Comparison of ENCODE assay signal across 19 cellular contexts in the genomic region with DNA sequence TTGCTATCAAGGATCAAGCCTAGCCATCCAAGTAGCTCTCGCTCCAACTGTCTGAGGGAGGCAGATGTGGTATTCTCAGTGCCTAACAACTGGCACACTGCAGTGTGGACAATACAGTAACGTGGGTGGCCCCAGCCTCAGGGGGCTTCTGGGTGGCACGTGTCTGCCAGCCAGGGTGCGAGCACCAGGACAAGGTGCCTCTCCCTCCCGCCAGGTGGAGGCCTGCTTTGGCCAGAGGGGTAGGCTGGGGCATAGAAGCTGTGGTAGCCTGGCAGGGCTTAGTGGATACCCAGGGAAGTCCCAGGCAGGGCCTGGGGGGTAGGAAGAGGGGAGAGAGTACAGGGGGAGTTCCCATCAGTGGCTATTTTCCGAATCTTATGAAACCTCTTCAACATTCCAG.
DNase-seq lines count a peak whose midpoint lies in the region; ATAC-seq and TF ChIP-seq lines count a peak whose summit lies in the region.
"Had no signal": no experiment of that assay in that cellular context is flagged by ENCODE, and none has a peak within 500 bp of the region (broad histone marks: within the 10 kb centered on the region; RNA-seq: fewer than 3 reads in every experiment).

No MANE protein-coding gene starts in this region.

- peaks cover 15% of the 10 kb centered on the region for H3K9me3 Mint-ChIP-seq in activated CD4-positive, alpha-beta T cell treated with anti-CD3 and anti-CD28 coated beads, Interleukin-2, amount 10 ng/mL, durations not matched to agents 24 days and 14 days
- H3K9me3 Mint-ChIP-seq in activated CD4-positive, alpha-beta T cell treated with anti-CD3 and anti-CD28 coated beads, Interleukin-2, amount 10 ng/mL, durations not matched to agents 7 days and 5 days, result peaks cover 8% of the 10 kb centered on the region
- peaks cover under 1% of the 10 kb centered on the region for H3K9me3 Mint-ChIP-seq in stimulated activated memory B cell treated with anti-CD40 and anti-IgM and Interleukin-4, amounts not matched to agents 10 μg/mL and 1 μg/mL and 100 μg/mL, for 72 hours
- H3K9me3 Mint-ChIP-seq in progenitor cell of endocrine pancreas (ENCODE audit: low read depth), result peaks cover 3% of the 10 kb centered on the region
- H3K9me3 Mint-ChIP-seq in CD8-positive, alpha-beta memory T cell, result peaks cover 0 to 3% (median 0%) of the 10 kb centered on the region in 5 donors
- H3K9me3 Mint-ChIP-seq: CD8-positive, alpha-beta T cell had no signal

- H3K27me3 ChIP-seq in CD8-positive, alpha-beta memory T cell (ENCODE audit: insufficient read depth, low read length, poor library complexity, severe bottlenecking), result no peaks in the 10 kb centered on the region
- H3K27me3 ChIP-seq: BLaER1 had no signal

- no peak for TF ChIP-seq CTCF in GM12865 (IDR thresholded peaks at IDR 0.05; ENCODE audit: insufficient read depth, low read depth, low read length, missing control alignments)
- TF ChIP-seq CTCF in progenitor cell of endocrine pancreas (IDR thresholded peaks at IDR 0.05; ENCODE audit: unreplicated experiment), result no peak

- no peak overlapping the region for H3K27ac ChIP-seq in CD8-positive, alpha-beta memory T cell (ENCODE audit: low read depth, low read length)
- H3K27ac ChIP-seq: 22Rv1, BLaER1, C4-2B had no signal

- no peak overlapping the region for H3K27ac Mint-ChIP-seq in activated CD4-positive, alpha-beta T cell treated with anti-CD3 and anti-CD28 coated beads, Interleukin-2, amount 10 ng/mL, durations not matched to agents 24 days and 14 days
- H3K27ac Mint-ChIP-seq in activated CD4-positive, alpha-beta T cell treated with anti-CD3 and anti-CD28 coated beads, Interleukin-2, amount 10 ng/mL, durations not matched to agents 7 days and 5 days, result no peak overlapping the region
- H3K27ac Mint-ChIP-seq in stimulated activated memory B cell treated with anti-CD40 and anti-IgM and Interleukin-4, amounts not matched to agents 10 μg/mL and 1 μg/mL and 100 μg/mL, for 72 hours, result no peak overlapping the region
- H3K27ac Mint-ChIP-seq in progenitor cell of endocrine pancreas, result no peak overlapping the region
- H3K27ac Mint-ChIP-seq in CD8-positive, alpha-beta memory T cell, result peak overlapping the region in 1 of 8 donors; percentile 64
- H3K27ac Mint-ChIP-seq: B cell; CD4-positive, CD25-positive, alpha-beta regulatory T cell; CD8-positive, alpha-beta T cell had no signal

- H3K4me1 ChIP-seq in CD8-positive, alpha-beta memory T cell (ENCODE audit: insufficient read depth, low read length), result no peaks in the 10 kb centered on the region
- H3K4me1 ChIP-seq: BLaER1 had no signal

- intact Hi-C loops in activated CD4-positive, alpha-beta T cell treated with anti-CD3 and anti-CD28 coated beads, Interleukin-2, amount 10 ng/mL, durations not matched to agents 24 days and 14 days (cut with micrococcal nuclease), result no loop called here

- no peaks in the 10 kb centered on the region for H3K36me3 ChIP-seq in CD8-positive, alpha-beta memory T cell (ENCODE audit: insufficient read depth, low read length)
- H3K36me3 ChIP-seq: BLaER1 had no signal

- peaks cover 3% of the 10 kb centered on the region for H3K27me3 Mint-ChIP-seq in activated CD4-positive, alpha-beta T cell treated with anti-CD3 and anti-CD28 coated beads, Interleukin-2, amount 10 ng/mL, durations not matched to agents 24 days and 14 days
- H3K27me3 Mint-ChIP-seq in activated CD4-positive, alpha-beta T cell treated with anti-CD3 and anti-CD28 coated beads, Interleukin-2, amount 10 ng/mL, durations not matched to agents 7 days and 5 days, result no peaks in the 10 kb centered on the region
- no peaks in the 10 kb centered on the region for H3K27me3 Mint-ChIP-seq in stimulated activated memory B cell treated with anti-CD40 and anti-IgM and Interleukin-4, amounts not matched to agents 10 μg/mL and 1 μg/mL and 100 μg/mL, for 72 hours
- H3K27me3 Mint-ChIP-seq in progenitor cell of endocrine pancreas, result no peaks in the 10 kb centered on the region
- peaks cover 0 to 1% of the 10 kb centered on the region in 2 donors for H3K27me3 Mint-ChIP-seq in CD8-positive, alpha-beta memory T cell
- H3K27me3 Mint-ChIP-seq: B cell had no signal

- CTCF ChIA-PET in activated CD4-positive, alpha-beta T cell treated with anti-CD3 and anti-CD28 coated beads, Interleukin-2, amount 10 ng/mL, durations not matched to agents 7 days and 5 days (lab: Charles Lee), result no interaction called here
- CTCF ChIA-PET in CD8-positive, alpha-beta memory T cell (lab: Charles Lee), result no interaction called here

- peak; percentile 41 for DNase-seq in activated CD4-positive, alpha-beta T cell treated with anti-CD3 and anti-CD28 coated beads, Interleukin-2, amount 10 ng/mL, durations not matched to agents 24 days and 14 days
- DNase-seq in activated CD4-positive, alpha-beta T cell treated with anti-CD3 and anti-CD28 coated beads, Interleukin-2, amount 10 ng/mL, durations not matched to agents 7 days and 5 days, result no peak
- DNase-seq in GM12865 (ENCODE audit: low read depth), result peak; percentile 45
- DNase-seq in islet precursor cell, result peak; percentile 31
- no peak for DNase-seq in progenitor cell of endocrine pancreas (ENCODE audit: low spot score, unreplicated experiment)
- DNase-seq in CD8-positive, alpha-beta memory T cell, result no peak
- DNase-seq: CD4-positive, CD25-positive, alpha-beta regulatory T cell; DMS 273 treated with DMSO at 0.1 percent for 48 hours; DMS79; EL; GDM1; H7; HCEC 1CT had no signal

- H3K4me3 Mint-ChIP-seq in activated CD4-positive, alpha-beta T cell treated with anti-CD3 and anti-CD28 coated beads, Interleukin-2, amount 10 ng/mL, durations not matched to agents 24 days and 14 days, result no peak overlapping the region
- no peak overlapping the region for H3K4me3 Mint-ChIP-seq in activated CD4-positive, alpha-beta T cell treated with anti-CD3 and anti-CD28 coated beads, Interleukin-2, amount 10 ng/mL, durations not matched to agents 7 days and 5 days
- no peak overlapping the region for H3K4me3 Mint-ChIP-seq in stimulated activated memory B cell treated with anti-CD40 and anti-IgM and Interleukin-4, amounts not matched to agents 10 μg/mL and 1 μg/mL and 100 μg/mL, for 72 hours
- H3K4me3 Mint-ChIP-seq in progenitor cell of endocrine pancreas (ENCODE audit: low read depth), result no peak overlapping the region
- H3K4me3 Mint-ChIP-seq in CD8-positive, alpha-beta memory T cell, result no peak overlapping the region
- H3K4me3 Mint-ChIP-seq: B cell; CD4-positive, CD25-positive, alpha-beta regulatory T cell; CD8-positive, alpha-beta T cell had no signal

- H3K9me3 ChIP-seq in CD8-positive, alpha-beta memory T cell (ENCODE audit: low read length), result no peaks in the 10 kb centered on the region
- H3K9me3 ChIP-seq: BLaER1 had no signal

- peaks cover 3% of the 10 kb centered on the region for H3K36me3 Mint-ChIP-seq in activated CD4-positive, alpha-beta T cell treated with anti-CD3 and anti-CD28 coated beads, Interleukin-2, amount 10 ng/mL, durations not matched to agents 24 days and 14 days (ENCODE audit: low read depth)
- peaks cover 4% of the 10 kb centered on the region for H3K36me3 Mint-ChIP-seq in activated CD4-positive, alpha-beta T cell treated with anti-CD3 and anti-CD28 coated beads, Interleukin-2, amount 10 ng/mL, durations not matched to agents 7 days and 5 days (ENCODE audit: low read depth)
- no peaks in the 10 kb centered on the region for H3K36me3 Mint-ChIP-seq in stimulated activated memory B cell treated with anti-CD40 and anti-IgM and Interleukin-4, amounts not matched to agents 10 μg/mL and 1 μg/mL and 100 μg/mL, for 72 hours
- H3K36me3 Mint-ChIP-seq in progenitor cell of endocrine pancreas (ENCODE audit: insufficient read depth), result no peaks in the 10 kb centered on the region
- peaks cover 0 to 17% (median 0%) of the 10 kb centered on the region in 3 donors for H3K36me3 Mint-ChIP-seq in CD8-positive, alpha-beta memory T cell
- H3K36me3 Mint-ChIP-seq: CD4-positive, CD25-positive, alpha-beta regulatory T cell; CD8-positive, alpha-beta T cell had no signal

- POLR2A ChIA-PET in activated CD4-positive, alpha-beta T cell treated with anti-CD3 and anti-CD28 coated beads, Interleukin-2, amount 10 ng/mL, durations not matched to agents 7 days and 5 days (lab: Charles Lee), result no interaction called here
- POLR2A ChIA-PET in CD8-positive, alpha-beta memory T cell (lab: Charles Lee), result no interaction called here

- H3K4me3 ChIP-seq in GM12865 (ENCODE audit: low read depth, low read length), result no peak overlapping the region
- H3K4me3 ChIP-seq in CD8-positive, alpha-beta memory T cell (ENCODE audit: low read length), result no peak overlapping the region
- H3K4me3 ChIP-seq: BLaER1 had no signal

- H3K4me1 Mint-ChIP-seq in activated CD4-positive, alpha-beta T cell treated with anti-CD3 and anti-CD28 coated beads, Interleukin-2, amount 10 ng/mL, durations not matched to agents 24 days and 14 days, result peaks cover 3% of the 10 kb centered on the region
- no peaks in the 10 kb centered on the region for H3K4me1 Mint-ChIP-seq in activated CD4-positive, alpha-beta T cell treated with anti-CD3 and anti-CD28 coated beads, Interleukin-2, amount 10 ng/mL, durations not matched to agents 7 days and 5 days
- H3K4me1 Mint-ChIP-seq in stimulated activated memory B cell treated with anti-CD40 and anti-IgM and Interleukin-4, amounts not matched to agents 10 μg/mL and 1 μg/mL and 100 μg/mL, for 72 hours, result no peaks in the 10 kb centered on the region
- H3K4me1 Mint-ChIP-seq in progenitor cell of endocrine pancreas (ENCODE audit: low read depth), result no peaks in the 10 kb centered on the region
- H3K4me1 Mint-ChIP-seq in CD8-positive, alpha-beta memory T cell, result peaks cover 0 to 2% (median 0%) of the 10 kb centered on the region in 3 donors
- H3K4me1 Mint-ChIP-seq: B cell; CD4-positive, CD25-positive, alpha-beta regulatory T cell had no signal

- peak; percentile 27 for ATAC-seq in stimulated activated memory B cell treated with anti-CD40 and anti-IgM and Interleukin-4, amounts not matched to agents 10 μg/mL and 1 μg/mL and 100 μg/mL, for 72 hours
- ATAC-seq: CD8-positive, alpha-beta T cell had no signal

Comparison
In these comparisons a context has a peak if more than half of its experiments do, and no peak if none do; other contexts are left out.
1. DNase-seq: peak in activated CD4-positive, alpha-beta T cell treated with anti-CD3 and anti-CD28 coated beads, Interleukin-2, amount 10 ng/mL, durations not matched to agents 24 days and 14 days (single experiment), GM12865 (single experiment) and islet precursor cell (single experiment); none in activated CD4-positive, alpha-beta T cell treated with anti-CD3 and anti-CD28 coated beads, Interleukin-2, amount 10 ng/mL, durations not matched to agents 7 days and 5 days (single experiment), progenitor cell of endocrine pancreas (single experiment) and CD8-positive, alpha-beta memory T cell (0 of 5).